ENCODE assay signal across 8 cellular contexts in the genomic region with DNA sequence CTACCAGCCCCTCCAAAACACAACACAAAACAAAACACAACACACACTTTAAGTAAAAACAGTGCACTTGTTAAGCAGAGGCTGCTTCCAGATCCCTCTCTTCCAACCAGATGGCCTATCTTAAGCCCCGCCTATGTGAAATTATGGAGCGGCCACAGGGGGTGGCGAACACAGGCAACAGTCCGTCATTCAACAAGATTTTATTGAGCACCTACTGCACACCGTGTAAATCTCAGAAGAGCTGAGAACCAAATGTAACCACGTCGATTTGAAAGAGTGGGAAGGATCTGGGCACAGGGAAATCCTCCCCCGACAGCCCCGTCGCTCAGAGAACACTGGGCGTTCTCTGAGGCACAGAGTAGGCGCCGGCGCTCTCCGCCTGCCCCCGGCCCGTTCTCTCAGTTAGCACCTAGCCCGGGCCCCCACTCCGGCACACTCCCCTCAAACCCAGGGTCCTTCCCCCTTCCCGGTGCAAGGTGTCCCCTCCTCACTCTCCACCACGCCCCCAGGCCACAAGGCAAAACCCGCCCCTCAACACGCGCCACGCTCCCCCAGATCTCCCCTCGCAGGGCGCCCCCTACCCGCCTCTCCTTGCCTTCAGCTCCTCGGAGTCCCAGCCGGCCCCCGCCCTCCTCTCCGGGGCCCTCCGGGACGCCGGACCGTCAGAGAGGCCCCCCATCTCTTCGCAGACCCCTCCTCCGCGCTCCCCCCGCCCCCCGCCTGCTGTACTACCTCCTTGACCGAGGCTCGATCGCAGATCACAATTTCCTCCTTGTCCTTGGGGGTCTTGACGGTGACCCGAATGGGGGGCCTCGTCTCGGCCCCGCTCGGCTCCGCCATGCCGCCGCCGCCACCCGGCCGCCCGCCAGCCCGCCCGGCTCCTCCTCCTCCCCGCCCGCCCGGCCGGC. TPM values are rescaled to one million over a fixed set of nuclear protein-coding genes. Genes with fewer than 3 reads are reported as not detected.
DNase-seq lines count a peak whose midpoint lies in the region; ATAC-seq, FAIRE-seq and TF ChIP-seq lines count a peak whose summit lies in the region.

No MANE protein-coding gene starts in this region.

- H3K36me3 Mint-ChIP-seq in nephron (ENCODE audit: low read depth), result peaks cover 37% of the 10 kb centered on the region

- H3K9me3 ChIP-seq in DND-41 (ENCODE audit: insufficient read depth, low read length, severe bottlenecking) (no peaks in the 10 kb centered on the region), Panc1 (ENCODE audit: control insufficient read depth, insufficient read depth, low read depth, low read length) (no peaks in the 10 kb centered on the region)

- H3K27ac ChIP-seq in DND-41 (ENCODE audit: low read length) (peak overlapping the region; percentile 42), Panc1 (ENCODE audit: low read length) (peak overlapping the region; percentile 82)

- H3K27me3 ChIP-seq in DND-41 (ENCODE audit: insufficient read depth, low read length, poor library complexity) (no peaks in the 10 kb centered on the region), Panc1 (ENCODE audit: control insufficient read depth, insufficient read depth, low read length) (no peaks in the 10 kb centered on the region)

- peak overlapping the region; percentile 97 to 98 (median 98) for H3K4me3 Mint-ChIP-seq in nephron

- H3K4me2 ChIP-seq in DND-41 (ENCODE audit: insufficient read depth, low read length), result peak overlapping the region; percentile 86

- peaks cover 49% of the 10 kb centered on the region for H3K36me3 ChIP-seq in DND-41 (ENCODE audit: insufficient read depth, low read length)
- H3K36me3 ChIP-seq in Panc1 (ENCODE audit: control insufficient read depth, insufficient read depth, low read length), result peaks cover 3% of the 10 kb centered on the region; the same call in 1 of the 2 replicates

- H4K20me1 ChIP-seq in DND-41 (ENCODE audit: insufficient read depth, low read length), result peaks cover 12% of the 10 kb centered on the region; the same call in 1 of the 2 replicates

- POLR2A ChIA-PET in Panc1 (lab: Charles Lee), result interaction anchor here (0.5 to 0.6 kb wide), 2 partner anchors 24 to 119 kb away, joined by 3 to 8 read pairs; a partner anchor contains a TSS

- DNase-seq in DND-41 (peak; percentile 84), HTR-8/SVneo (ENCODE audit: insufficient read length, low spot score) (peak; percentile 45), Panc1 (ENCODE audit: low read depth, low spot score) (peak; percentile 28), activated T-helper 1 cell treated with Interleukin-2 at 50 U/mL for 16 hours (ENCODE audit: low read depth) (peak; percentile 51), fibroblast of gingiva (ENCODE audit: low read depth) (peak; percentile 69)
- DNase-seq in stimulated activated naive CD8-positive, alpha-beta T cell treated with anti-CD3 and anti-CD28 coated beads, Interleukin-15, Interleukin-2, amounts not matched to agents 100 U/mL and 50 U/mL, for 24 hours, result peak; percentile 80

- peak; percentile 66 for TF ChIP-seq CTCF in DND-41 (IDR thresholded peaks at IDR 0.05; ENCODE audit: borderline replicate concordance, extremely low read depth, low read length, poor library complexity, severe bottlenecking)
- no peak for TF ChIP-seq CTCF in Panc1 (IDR thresholded peaks at IDR 0.05)
- peak; percentile 16 to 23 (median 20) for TF ChIP-seq CTCF in nephron (IDR thresholded peaks at IDR 0.05; ENCODE audit: unreplicated experiment in 3 of 3)

- peaks cover 28% of the 10 kb centered on the region for H3K4me1 Mint-ChIP-seq in nephron

- peak overlapping the region; percentile 40 to 84; a peak in 3 of 4 replicates for H3K4me3 ChIP-seq in DND-41 (ENCODE audit: low read depth in 1 of 2, low read length in 2 of 2)
- H3K4me3 ChIP-seq in Panc1 (ENCODE audit: low read depth in 2 of 2, low read length in 2 of 2), result peak overlapping the region; percentile 72 to 87

- H3K27me3 Mint-ChIP-seq in nephron (ENCODE audit: low read depth), result no peaks in the 10 kb centered on the region

- no TSS peak for BruUV-seq in Panc1 (replicated peaks; lab: Mats Ljungman, UMichigan)

- CTCF ChIA-PET in Panc1 (lab: Charles Lee), result interaction anchor here (0.5 to 0.9 kb wide), 3 partner anchors 13 to 333 kb away, joined by 4 to 9 read pairs (median 6); no protein-coding TSS in a partner anchor

- no peaks in the 10 kb centered on the region for H3K9me3 Mint-ChIP-seq in nephron

- intact Hi-C loops in Panc1 (cut with micrococcal nuclease; ENCODE audit: unreplicated experiment), result no loop called here

- peak overlapping the region; percentile 75 for H2AFZ ChIP-seq in DND-41 (ENCODE audit: low read depth, low read length)

- H3K4me1 ChIP-seq in DND-41 (ENCODE audit: insufficient read depth, low read length) (peaks cover 36% of the 10 kb centered on the region), Panc1 (ENCODE audit: control insufficient read depth, insufficient read depth, low read length) (peaks cover 7% of the 10 kb centered on the region; the same call in 1 of the 2 replicates)

- in situ Hi-C loops in Panc1 (cut with HindIII; ENCODE audit: low pct_unique_long_range_greater_than_20kb, low sequenced_read_pairs), result no loop called here

- H3K27ac Mint-ChIP-seq in nephron, result peak overlapping the region; percentile 91 to 98 (median 96)

- peak overlapping the region; percentile 72 for H3K9ac ChIP-seq in DND-41 (ENCODE audit: low read depth, low read length)

- ATAC-seq in DND-41 (ENCODE audit: insufficient read depth, low read depth) (peak; percentile 52), Panc1 (peak; percentile 54), GM18873 (IDR thresholded peaks at IDR 0.05; ENCODE audit: low FRiP score, unreplicated experiment) (no peak)
- ATAC-seq in stimulated activated naive CD8-positive, alpha-beta T cell treated with anti-CD3 and anti-CD28 coated beads, Interleukin-15, Interleukin-2, amounts not matched to agents 100 U/mL and 50 U/mL, for 24 hours, result peak; percentile 25

- FAIRE-seq in HTR-8/SVneo (lab: Jason Lieb, UNC), result no peak

- peaks cover 33% of the 10 kb centered on the region for H3K79me2 ChIP-seq in DND-41 (ENCODE audit: insufficient read depth, low read length)

RNA-seq across cellular contexts. Expression of a gene that starts 0.5 kb away (rescaled TPM):
- 60.0 TPM for total RNA-seq in Panc1 (2021; ENCODE audit: unreplicated experiment)
- polyA plus RNA-seq in Panc1 (2012; ENCODE audit: insufficient read length), result 54.4 TPM

RNA-seq across cellular contexts. Expression of a gene that starts 1.5 kb away (rescaled TPM):
- total RNA-seq in Panc1 (2021; ENCODE audit: unreplicated experiment), result 63.4 TPM
- 111 TPM for polyA plus RNA-seq in Panc1 (2012; ENCODE audit: insufficient read length)

RNA-seq across cellular contexts. Expression of a gene that starts 7.8 kb away (rescaled TPM):
- not detected for total RNA-seq in Panc1 (2021; ENCODE audit: unreplicated experiment)
- polyA plus RNA-seq in Panc1 (2012; ENCODE audit: insufficient read length), result not detected

RNA-seq across cellular contexts. Expression of a gene that starts 29.1 kb away (rescaled TPM):
- total RNA-seq in Panc1 (2021; ENCODE audit: unreplicated experiment), result 15.8 TPM
- polyA plus RNA-seq in Panc1 (2012; ENCODE audit: insufficient read length), result 33.1 TPM

RNA-seq across cellular contexts. Expression of a gene that starts 32.4 kb away (rescaled TPM):
- 252 TPM for total RNA-seq in Panc1 (2021; ENCODE audit: unreplicated experiment)
- polyA plus RNA-seq in Panc1 (2012; ENCODE audit: insufficient read length), result 250 TPM

Comparison
In these comparisons a context has a peak if more than half of its experiments do, and no peak if none do; other contexts are left out.
1. DNase-seq: peak in every context shown above with its lines; median percentile 84 in DND-41; 80 in stimulated activated naive CD8-positive, alpha-beta T cell treated with anti-CD3 and anti-CD28 coated beads, Interleukin-15, Interleukin-2, amounts not matched to agents 100 U/mL and 50 U/mL, for 24 hours; 69 in fibroblast of gingiva; 51 in activated T-helper 1 cell treated with Interleukin-2 at 50 U/mL for 16 hours; 45 in HTR-8/SVneo; 28 in Panc1.